ENCODE assay signal across 8 cellular contexts in the genomic region with DNA sequence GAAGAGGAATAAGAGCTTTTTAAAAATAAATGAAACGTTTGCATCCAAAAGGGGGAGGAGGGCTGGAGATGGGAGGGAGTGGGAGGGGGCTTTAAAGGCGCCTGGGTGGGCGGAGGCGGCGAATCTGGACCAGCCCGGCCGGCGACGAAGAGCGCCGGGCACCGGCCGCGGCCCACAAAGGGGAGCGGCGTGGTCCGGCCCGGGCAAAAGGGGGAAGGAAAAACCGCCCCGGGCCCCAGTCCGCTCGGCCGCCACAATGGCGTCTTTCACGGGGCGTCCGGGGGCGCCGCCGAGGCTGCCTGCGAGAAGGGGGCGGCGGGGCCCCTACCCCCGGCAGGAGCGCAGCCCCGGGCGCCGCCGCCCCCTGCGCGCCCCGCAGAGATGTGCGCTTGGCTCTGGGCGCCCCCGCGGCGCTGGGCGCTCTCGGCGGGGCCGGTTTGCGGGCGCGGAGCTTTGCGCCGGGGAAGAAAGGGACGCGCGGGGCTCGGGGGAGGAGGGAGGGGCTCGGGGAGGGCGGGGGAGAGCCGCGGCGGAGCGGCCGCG.
DNase-seq lines count a peak whose midpoint lies in the region; ATAC-seq and TF ChIP-seq lines count a peak whose summit lies in the region.

No MANE protein-coding gene starts in this region.

- no peak overlapping the region for H3K4me3 Mint-ChIP-seq in CD8-positive, alpha-beta T cell

- H3K4me3 ChIP-seq in choroid plexus epithelial cell (ENCODE audit: low read depth, low read length) (peak overlapping the region; percentile 57), mononuclear cell (ENCODE audit: low read length) (peak overlapping the region; percentile 40)
- H3K4me3 ChIP-seq in CD8-positive, alpha-beta T cell (ENCODE audit: low read depth, low read length): no peak overlapping the region

- H3K27ac Mint-ChIP-seq in CD8-positive, alpha-beta T cell: no peak overlapping the region

- CTCF ChIA-PET in CD8-positive, alpha-beta T cell (lab: Charles Lee): no interaction called here

- no peak for DNase-seq in choroid plexus epithelial cell (ENCODE audit: low read depth)
- DNase-seq in CD8-positive, alpha-beta T cell: no peak
- no peak for DNase-seq in activated CD4-positive, alpha-beta T cell treated with anti-CD3 and anti-CD28 coated beads, Interleukin-2, amount 50 U/mL, for 4 hours
- DNase-seq in stimulated activated CD4-positive, alpha-beta T cell treated with anti-CD3 and anti-CD28 coated beads, Interleukin-4, amount 100 ng/mL, for 24 hours: no peak
- DNase-seq in activated CD4-positive, CD25-positive, alpha-beta regulatory T cell treated with anti-CD3 and anti-CD28 coated beads, Interleukin-2, amount 50 U/mL, for 72 hours: no peak

- H3K9me3 Mint-ChIP-seq in CD8-positive, alpha-beta T cell: no peaks in the 10 kb centered on the region

- H3K36me3 ChIP-seq in CD8-positive, alpha-beta T cell (ENCODE audit: insufficient read depth, low read length): no peaks in the 10 kb centered on the region

- no peaks in the 10 kb centered on the region for H3K9me3 ChIP-seq in mononuclear cell (ENCODE audit: low read depth, low read length)
- H3K9me3 ChIP-seq in CD8-positive, alpha-beta T cell (ENCODE audit: low read length): no peaks in the 10 kb centered on the region

- peaks cover 63% of the 10 kb centered on the region for H3K27me3 ChIP-seq in mononuclear cell (ENCODE audit: insufficient read depth, low read length)
- peaks cover 8% of the 10 kb centered on the region for H3K27me3 ChIP-seq in CD8-positive, alpha-beta T cell (ENCODE audit: insufficient read depth, low read length)

- no peak for TF ChIP-seq CTCF in choroid plexus epithelial cell (conservative IDR thresholded peaks at IDR 0.05; ENCODE audit: low read depth, low read length)
- TF ChIP-seq CTCF in CD8-positive, alpha-beta T cell (IDR thresholded peaks at IDR 0.05): no peak

- POLR2A ChIA-PET in CD8-positive, alpha-beta T cell (lab: Charles Lee): no interaction called here

- peaks cover 16% of the 10 kb centered on the region for H3K4me1 Mint-ChIP-seq in CD8-positive, alpha-beta T cell (ENCODE audit: low read depth)

- no peak overlapping the region for H3K27ac ChIP-seq in CD8-positive, alpha-beta T cell (ENCODE audit: low read depth, low read length)

- H3K27me3 Mint-ChIP-seq in CD8-positive, alpha-beta T cell (ENCODE audit: low read depth): peaks cover 64% of the 10 kb centered on the region

- no peaks in the 10 kb centered on the region for H3K36me3 Mint-ChIP-seq in CD8-positive, alpha-beta T cell

- H3K4me1 ChIP-seq in mononuclear cell (ENCODE audit: insufficient read depth, low read length): peaks cover 26% of the 10 kb centered on the region
- no peaks in the 10 kb centered on the region for H3K4me1 ChIP-seq in CD8-positive, alpha-beta T cell (ENCODE audit: insufficient read depth, low read length)

- ATAC-seq in GM18867 (IDR thresholded peaks at IDR 0.05; ENCODE audit: unreplicated experiment): peak; percentile 28
- peak; percentile 16 for ATAC-seq in HG03139 (IDR thresholded peaks at IDR 0.05; ENCODE audit: unreplicated experiment)
- no peak for ATAC-seq in CD8-positive, alpha-beta T cell

- intact Hi-C loops in CD8-positive, alpha-beta T cell (cut with DNase I, micrococcal nuclease): no loop called here
